30 cellular contexts compared by ENCODE assay signal in the genomic region with DNA sequence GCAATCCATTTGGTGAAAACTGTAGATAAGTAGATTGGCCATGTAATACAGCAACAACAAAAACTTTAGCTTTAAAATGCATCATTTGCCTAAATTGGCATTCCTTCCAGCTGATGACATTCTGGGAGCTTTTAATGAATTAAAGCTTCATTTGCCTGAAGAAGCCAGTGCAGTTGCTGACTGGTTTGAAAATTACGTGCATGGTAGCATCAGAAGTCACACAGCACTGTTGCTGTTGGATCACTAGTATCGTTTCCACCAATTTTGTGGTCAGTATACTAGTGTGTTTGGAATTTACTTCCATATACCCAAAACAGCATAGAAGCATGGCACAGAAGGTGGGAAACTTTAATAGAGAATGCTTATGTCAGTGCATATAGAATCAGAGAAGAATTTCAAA.
"Had no signal": no experiment of that assay in that cellular context is flagged by ENCODE, and none has a peak within 500 bp of the region (broad histone marks: within the 10 kb centered on the region; RNA-seq: fewer than 3 reads in every experiment).

No MANE protein-coding gene starts in this region.

- H3K36me3 Mint-ChIP-seq: memory B cell; mesothelial cell of epicardium; naive B cell; natural killer cell treated with Interleukin-12 subunit alpha and Interleukin-12 subunit beta and Interleukin-15 and Interleukin-18, amount 100 ng/mL, for 72 hours; stimulated activated naive B cell treated with anti-CD40 and anti-IgM and Interleukin-4, amounts not matched to agents 10 μg/mL and 1 μg/mL and 100 μg/mL, for 72 hours had no signal

- H3K9me3 Mint-ChIP-seq: memory B cell; stimulated activated naive CD8-positive, alpha-beta T cell treated with anti-CD3 and anti-CD28 coated beads, Interleukin-15, Interleukin-2, amounts not matched to agents 100 ng/mL and 50 ng/mL, for 24 hours had no signal

- H3K36me3 ChIP-seq: esophagus squamous epithelium, gastrocnemius medialis, neutrophil, right lobe of liver, suprapubic skin, vagina had no signal

- H3K27me3 ChIP-seq: esophagus squamous epithelium, gastrocnemius medialis, neutrophil, right lobe of liver, suprapubic skin, vagina had no signal

- H3K27ac Mint-ChIP-seq: memory B cell; mesothelial cell of epicardium; naive B cell; natural killer cell treated with Interleukin-12 subunit alpha and Interleukin-12 subunit beta and Interleukin-15 and Interleukin-18, amount 100 ng/mL, for 72 hours; progenitor cell of endocrine pancreas; stimulated activated naive B cell treated with anti-CD40 and anti-IgM and Interleukin-4, amounts not matched to agents 10 μg/mL and 1 μg/mL and 100 μg/mL, for 72 hours; stimulated activated naive CD8-positive, alpha-beta T cell treated with anti-CD3 and anti-CD28 coated beads, Interleukin-15, Interleukin-2, amounts not matched to agents 100 ng/mL and 50 ng/mL, for 24 hours had no signal

- H3K9ac ChIP-seq: parathyroid adenoma had no signal

- ATAC-seq: gastrocnemius medialis; left lobe of liver; mucosa of descending colon; natural killer cell treated with Interleukin-12 subunit alpha and Interleukin-12 subunit beta and Interleukin-15 and Interleukin-18, amount 100 ng/mL, for 72 hours; right lobe of liver; stimulated activated naive B cell treated with anti-CD40 and anti-IgM and Interleukin-4, amounts not matched to agents 10 μg/mL and 1 μg/mL and 100 μg/mL, for 72 hours had no signal

- H3K4me3 Mint-ChIP-seq: memory B cell; mesothelial cell of epicardium; naive B cell; natural killer cell treated with Interleukin-12 subunit alpha and Interleukin-12 subunit beta and Interleukin-15 and Interleukin-18, amount 100 ng/mL, for 72 hours; neural crest cell; stimulated activated naive B cell treated with anti-CD40 and anti-IgM and Interleukin-4, amounts not matched to agents 10 μg/mL and 1 μg/mL and 100 μg/mL, for 72 hours; stimulated activated naive CD8-positive, alpha-beta T cell treated with anti-CD3 and anti-CD28 coated beads, Interleukin-15, Interleukin-2, amounts not matched to agents 100 ng/mL and 50 ng/mL, for 24 hours had no signal

- H3K4me1 Mint-ChIP-seq: memory B cell; mesothelial cell of epicardium; naive B cell; neural crest cell; stimulated activated naive B cell treated with anti-CD40 and anti-IgM and Interleukin-4, amounts not matched to agents 10 μg/mL and 1 μg/mL and 100 μg/mL, for 72 hours had no signal

- FAIRE-seq: endometrium, kidney, small intestine had no signal

- H3K27me3 Mint-ChIP-seq: memory B cell; naive B cell; progenitor cell of endocrine pancreas; stimulated activated naive B cell treated with anti-CD40 and anti-IgM and Interleukin-4, amounts not matched to agents 10 μg/mL and 1 μg/mL and 100 μg/mL, for 72 hours; stimulated activated naive CD8-positive, alpha-beta T cell treated with anti-CD3 and anti-CD28 coated beads, Interleukin-15, Interleukin-2, amounts not matched to agents 100 ng/mL and 50 ng/mL, for 24 hours had no signal

- H2AFZ ChIP-seq: parathyroid adenoma had no signal

- H3K9me3 ChIP-seq: esophagus squamous epithelium, gastrocnemius medialis, mucosa of descending colon, neutrophil, suprapubic skin, vagina had no signal

- H3K27ac ChIP-seq: coronary artery, esophagus squamous epithelium, gastrocnemius medialis, neutrophil, parathyroid adenoma, right lobe of liver, suprapubic skin, vagina had no signal

- H3K79me2 ChIP-seq: parathyroid adenoma had no signal

- H3K4me3 ChIP-seq: coronary artery, esophagus squamous epithelium, gastrocnemius medialis, lung, mucosa of descending colon, right lobe of liver, suprapubic skin, vagina had no signal

- H3K4me1 ChIP-seq: esophagus squamous epithelium, gastrocnemius medialis, parathyroid adenoma, right lobe of liver, suprapubic skin, vagina had no signal

- DNase-seq: dermis blood vessel endothelial cell; effector memory CD4-positive, alpha-beta T cell; erythroblast; esophagus squamous epithelium; foreskin fibroblast; gastrocnemius medialis; head of caudate nucleus; kidney; mucosa of descending colon; naive B cell; right lobe of liver; small intestine; stimulated activated CD4-positive, alpha-beta T cell treated with anti-CD3 and anti-CD28 coated beads, Interleukin-15, amount 100 ng/mL, for 24 hours; stimulated activated CD4-positive, alpha-beta T cell treated with anti-CD3 and anti-CD28 coated beads, Interleukin-2, amount 100 ng/mL, for 48 hours; stimulated activated naive B cell treated with anti-CD40 and anti-IgM and Interleukin-4, amounts not matched to agents 10 μg/mL and 1 μg/mL and 100 μg/mL, for 72 hours; trophoblast cell had no signal
